8 cellular contexts compared by ENCODE assay signal in genomic region chr10:112949875-112950507, GRCh38. TPM values are rescaled to one million over a fixed set of nuclear protein-coding genes. Genes with fewer than 3 reads are reported as not detected.
DNase-seq lines count a peak whose midpoint lies in the region; ATAC-seq and TF ChIP-seq lines count a peak whose summit lies in the region.

TSS of gene TCF7L2 (plus strand) at chr10:112950247. CDS start at chr10:112950757, 510 bp downstream.

- no peaks in the 10 kb centered on the region for H4K20me1 ChIP-seq in Karpas-422 (ENCODE audit: insufficient read depth, low read depth, low read length)

- intact Hi-C loops in Panc1 (cut with micrococcal nuclease; ENCODE audit: unreplicated experiment) = loop anchor here (5.0 to 10.0 kb wide), 4 partner anchors 107 to 475 kb away; no protein-coding TSS in a partner anchor
- intact Hi-C loops in activated T-helper 1 cell treated with anti-CD3 and anti-CD28 coated beads, Interleukin-12 subunit alpha, Interleukin-12 subunit beta, Interleukin-2, Interleukin-4 antibody, amounts not matched to agents 30 ng/mL and 10 ng/mL and 1 ng/mL, durations not matched to agents 14 hours and 24 hours and 36 hours (cut with micrococcal nuclease) = no loop called here
- intact Hi-C loops in esophagus squamous epithelium (cut with DNase I) = loop anchor here (10.0 kb wide), 1 partner anchor 175 kb away; no protein-coding TSS in a partner anchor
- intact Hi-C loops in mucosa of descending colon (cut with DNase I, micrococcal nuclease) = loop anchor here in 1 of 2 donors (10.0 kb wide), 1 partner anchor 185 kb away; no protein-coding TSS in a partner anchor

- peak within 1 kb of the TSS; percentile 61 for H3K4me2 ChIP-seq in Karpas-422 (ENCODE audit: low read depth, low read length, poor library complexity, severe bottlenecking)

- H3K9me3 ChIP-seq in Karpas-422 (ENCODE audit: low read length) (no peaks in the 10 kb centered on the region), Panc1 (ENCODE audit: control insufficient read depth, insufficient read depth, low read depth, low read length) (no peaks in the 10 kb centered on the region), esophagus squamous epithelium (no peaks in the 10 kb centered on the region), mucosa of descending colon (no peaks in the 10 kb centered on the region)

- ATAC-seq in GM18502 (IDR thresholded peaks at IDR 0.05; ENCODE audit: poor library complexity, unreplicated experiment) (peak; percentile 74), Panc1 (peak; percentile 82), mucosa of descending colon (peak; percentile 85), GM18517 (IDR thresholded peaks at IDR 0.05; ENCODE audit: unreplicated experiment) (no peak)
- ATAC-seq in stimulated activated memory B cell treated with anti-CD40 and anti-IgM and Interleukin-4, amounts not matched to agents 10 μg/mL and 1 μg/mL and 100 μg/mL, for 72 hours = no peak

- peak within 1 kb of the TSS; percentile 49 for H3K4me3 ChIP-seq in Karpas-422 (ENCODE audit: low read length)
- peak within 1 kb of the TSS; percentile 85 to 90 for H3K4me3 ChIP-seq in Panc1 (ENCODE audit: low read depth in 2 of 2, low read length in 2 of 2)
- H3K4me3 ChIP-seq in esophagus squamous epithelium = peak within 1 kb of the TSS; percentile 73 to 87 (median 80)
- peak within 1 kb of the TSS; percentile 38 for H3K4me3 ChIP-seq in mucosa of descending colon

- H3K4me1 ChIP-seq in Karpas-422 (ENCODE audit: low read length) (peaks cover 3% of the 10 kb centered on the region), Panc1 (ENCODE audit: control insufficient read depth, insufficient read depth, low read length) (peaks cover 17% of the 10 kb centered on the region), esophagus squamous epithelium (peaks cover 10 to 52% (median 19%) of the 10 kb centered on the region in 3 donors), mucosa of descending colon (ENCODE audit: low read depth) (peaks cover 29% of the 10 kb centered on the region)

- no peaks in the 10 kb centered on the region for H3K9me2 ChIP-seq in Karpas-422 (replicated peaks; ENCODE audit: insufficient read depth, low read length)

- H3K9me3 Mint-ChIP-seq in activated T-helper 1 cell treated with anti-CD3 and anti-CD28 coated beads, Interleukin-12 subunit alpha, Interleukin-12 subunit beta, Interleukin-2, Interleukin-4 antibody, amounts not matched to agents 30 ng/mL and 10 ng/mL and 1 ng/mL, durations not matched to agents 14 hours and 24 hours and 36 hours = no peaks in the 10 kb centered on the region
- no peaks in the 10 kb centered on the region for H3K9me3 Mint-ChIP-seq in stimulated activated memory B cell treated with anti-CD40 and anti-IgM and Interleukin-4, amounts not matched to agents 10 μg/mL and 1 μg/mL and 100 μg/mL, for 72 hours

- H3K27ac ChIP-seq in Karpas-422 (ENCODE audit: low read length) (no peak within 1 kb of the TSS), Panc1 (ENCODE audit: low read length) (peak within 1 kb of the TSS; percentile 97), esophagus squamous epithelium (peak within 1 kb of the TSS; percentile 95 to 97 (median 97))

- H3K4me1 Mint-ChIP-seq in activated T-helper 1 cell treated with anti-CD3 and anti-CD28 coated beads, Interleukin-12 subunit alpha, Interleukin-12 subunit beta, Interleukin-2, Interleukin-4 antibody, amounts not matched to agents 30 ng/mL and 10 ng/mL and 1 ng/mL, durations not matched to agents 14 hours and 24 hours and 36 hours (ENCODE audit: low read depth) = peaks cover 32% of the 10 kb centered on the region
- H3K4me1 Mint-ChIP-seq in stimulated activated memory B cell treated with anti-CD40 and anti-IgM and Interleukin-4, amounts not matched to agents 10 μg/mL and 1 μg/mL and 100 μg/mL, for 72 hours = peaks cover 33% of the 10 kb centered on the region

- CTCF ChIA-PET in Panc1 (lab: Charles Lee) = interaction anchor here (0.6 kb wide), 1 partner anchor 137 kb away, joined by 6 read pairs; no protein-coding TSS in a partner anchor

- WGBS in esophagus squamous epithelium, 2 donors = 1% methylated on average over 34 to 39 of the region's 39 CpGs

- in situ Hi-C loops in Panc1 (cut with HindIII; ENCODE audit: low pct_unique_long_range_greater_than_20kb, low sequenced_read_pairs) = no loop called here

- peak within 1 kb of the TSS; percentile 39; the same call in 1 of the 2 replicates for H3K9ac ChIP-seq in Karpas-422 (ENCODE audit: low read length)

- DNase-seq in Karpas-422 = peak; percentile 71
- peak; percentile 89 for DNase-seq in Panc1 (ENCODE audit: low read depth, low spot score)
- peak; percentile 6 for DNase-seq in activated T-helper 1 cell treated with anti-CD3 and anti-CD28 coated beads, Interleukin-12 subunit alpha, Interleukin-12 subunit beta, Interleukin-2, Interleukin-4 antibody, amounts not matched to agents 30 ng/mL and 10 ng/mL and 1 ng/mL, durations not matched to agents 14 hours and 24 hours and 36 hours (ENCODE audit: low spot score)
- DNase-seq in esophagus squamous epithelium (lab: John Stamatoyannopoulos, UW) = peak; percentile 79
- peak; percentile 94 to 98 (median 96) for DNase-seq in mucosa of descending colon

- no peak within 1 kb of the TSS for H2AFZ ChIP-seq in Karpas-422 (ENCODE audit: low read length)

- no TSS peak for BruUV-seq in Panc1 (replicated peaks; lab: Mats Ljungman, UMichigan)

- TF ChIP-seq CTCF in Panc1 (IDR thresholded peaks at IDR 0.05) (no peak), esophagus squamous epithelium (IDR thresholded peaks at IDR 0.05) (no peak), mucosa of descending colon (IDR thresholded peaks at IDR 0.05) (no peak)

- H3K27me3 ChIP-seq in Karpas-422 (ENCODE audit: low read length) (no peaks in the 10 kb centered on the region), Panc1 (ENCODE audit: control insufficient read depth, insufficient read depth, low read length) (no peaks in the 10 kb centered on the region), esophagus squamous epithelium (peaks cover 0 to 7% (median 0%) of the 10 kb centered on the region in 4 donors)

- H3K36me3 ChIP-seq in Karpas-422 (ENCODE audit: insufficient read depth, low read length) (no peaks in the 10 kb centered on the region), Panc1 (ENCODE audit: control insufficient read depth, insufficient read depth, low read length) (peaks cover 22% of the 10 kb centered on the region), esophagus squamous epithelium (no peaks in the 10 kb centered on the region), mucosa of descending colon (ENCODE audit: low read depth) (no peaks in the 10 kb centered on the region)

- peak within 1 kb of the TSS; percentile 72 for H3K27ac Mint-ChIP-seq in activated T-helper 1 cell treated with anti-CD3 and anti-CD28 coated beads, Interleukin-12 subunit alpha, Interleukin-12 subunit beta, Interleukin-2, Interleukin-4 antibody, amounts not matched to agents 30 ng/mL and 10 ng/mL and 1 ng/mL, durations not matched to agents 14 hours and 24 hours and 36 hours
- no peak within 1 kb of the TSS for H3K27ac Mint-ChIP-seq in stimulated activated memory B cell treated with anti-CD40 and anti-IgM and Interleukin-4, amounts not matched to agents 10 μg/mL and 1 μg/mL and 100 μg/mL, for 72 hours

- POLR2A ChIA-PET in Panc1 (lab: Charles Lee) = interaction anchor here (0.6 to 0.8 kb wide), 3 partner anchors 225 to 309 kb away, joined by 10 to 12 read pairs (median 10); no protein-coding TSS in a partner anchor

- H3K27me3 Mint-ChIP-seq in activated T-helper 1 cell treated with anti-CD3 and anti-CD28 coated beads, Interleukin-12 subunit alpha, Interleukin-12 subunit beta, Interleukin-2, Interleukin-4 antibody, amounts not matched to agents 30 ng/mL and 10 ng/mL and 1 ng/mL, durations not matched to agents 14 hours and 24 hours and 36 hours (ENCODE audit: insufficient read depth) = peaks cover 67% of the 10 kb centered on the region
- peaks cover 83% of the 10 kb centered on the region for H3K27me3 Mint-ChIP-seq in stimulated activated memory B cell treated with anti-CD40 and anti-IgM and Interleukin-4, amounts not matched to agents 10 μg/mL and 1 μg/mL and 100 μg/mL, for 72 hours

- H3K36me3 Mint-ChIP-seq in activated T-helper 1 cell treated with anti-CD3 and anti-CD28 coated beads, Interleukin-12 subunit alpha, Interleukin-12 subunit beta, Interleukin-2, Interleukin-4 antibody, amounts not matched to agents 30 ng/mL and 10 ng/mL and 1 ng/mL, durations not matched to agents 14 hours and 24 hours and 36 hours (ENCODE audit: low read depth) = no peaks in the 10 kb centered on the region
- no peaks in the 10 kb centered on the region for H3K36me3 Mint-ChIP-seq in stimulated activated memory B cell treated with anti-CD40 and anti-IgM and Interleukin-4, amounts not matched to agents 10 μg/mL and 1 μg/mL and 100 μg/mL, for 72 hours

- peak within 1 kb of the TSS; percentile 87 for H3K4me3 Mint-ChIP-seq in activated T-helper 1 cell treated with anti-CD3 and anti-CD28 coated beads, Interleukin-12 subunit alpha, Interleukin-12 subunit beta, Interleukin-2, Interleukin-4 antibody, amounts not matched to agents 30 ng/mL and 10 ng/mL and 1 ng/mL, durations not matched to agents 14 hours and 24 hours and 36 hours
- H3K4me3 Mint-ChIP-seq in stimulated activated memory B cell treated with anti-CD40 and anti-IgM and Interleukin-4, amounts not matched to agents 10 μg/mL and 1 μg/mL and 100 μg/mL, for 72 hours = peak within 1 kb of the TSS; percentile 84

- TF ChIP-seq POLR2A in esophagus squamous epithelium (IDR thresholded peaks at IDR 0.05) = peak in 2 of 4 donors; percentile 44 to 63

- no peaks in the 10 kb centered on the region for H3K79me2 ChIP-seq in Karpas-422 (ENCODE audit: low read length)

RNA-seq across cellular contexts. Expression of gene TCF7L2, which starts in this region (rescaled TPM):
- total RNA-seq in Karpas-422 (2014; rRNA removed; shearing (Covaris generic); ENCODE audit: low replicate concordance) = 0.07 TPM in 1 of 2 replicates, not detected in the other
- total RNA-seq in Panc1 (2021; ENCODE audit: unreplicated experiment) = 45.2 TPM
- 78.7 TPM for polyA plus RNA-seq in Panc1 (2012; ENCODE audit: insufficient read length)
- 0.32 and 0.36 TPM in 2 replicates for total RNA-seq in activated T-helper 1 cell treated with anti-CD3 and anti-CD28 coated beads, Interleukin-12 subunit alpha, Interleukin-12 subunit beta, Interleukin-2, Interleukin-4 antibody, amounts not matched to agents 30 ng/mL and 10 ng/mL and 1 ng/mL, durations not matched to agents 14 hours and 24 hours and 36 hours
- total RNA-seq in esophagus squamous epithelium = 10 to 100 TPM in 1 of 4 donors, 1 to 10 TPM in 3; 4.0 to 13.2 (median 6.4) TPM
- 100 to 1,000 TPM in 2 of 3 donors, 10 to 100 TPM in 1; 99.6 to 182 (median 102) TPM for total RNA-seq in mucosa of descending colon

Comparison
In these comparisons a context has a peak if more than half of its experiments do, and no peak if none do; other contexts are left out.
1. Peak in DNase-seq, H3K4me3 ChIP-seq, H3K9ac ChIP-seq and H3K4me2 ChIP-seq in Karpas-422; RNA of the gene not detected or under 1 TPM.
2. Peak in DNase-seq in activated T-helper 1 cell treated with anti-CD3 and anti-CD28 coated beads, Interleukin-12 subunit alpha, Interleukin-12 subunit beta, Interleukin-2, Interleukin-4 antibody, amounts not matched to agents 30 ng/mL and 10 ng/mL and 1 ng/mL, durations not matched to agents 14 hours and 24 hours and 36 hours; RNA of the gene not detected or under 1 TPM.
3. ATAC-seq: peak in GM18502 (single experiment), Panc1 (single experiment) and mucosa of descending colon (single experiment); none in stimulated activated memory B cell treated with anti-CD40 and anti-IgM and Interleukin-4, amounts not matched to agents 10 μg/mL and 1 μg/mL and 100 μg/mL, for 72 hours (single experiment) and GM18517 (single experiment).
4. DNase-seq: peak in every context shown above with its lines; median percentile 96 in mucosa of descending colon; 89 in Panc1; 79 in esophagus squamous epithelium; 71 in Karpas-422; 6 in activated T-helper 1 cell treated with anti-CD3 and anti-CD28 coated beads, Interleukin-12 subunit alpha, Interleukin-12 subunit beta, Interleukin-2, Interleukin-4 antibody, amounts not matched to agents 30 ng/mL and 10 ng/mL and 1 ng/mL, durations not matched to agents 14 hours and 24 hours and 36 hours.
5. Peak in every context shown above with its lines, with median percentiles within 50 percentile points of each other: H3K4me3 ChIP-seq.